Comparison of ENCODE assay signal across 8 cellular contexts in genomic region chr6:149925253-149925973, GRCh38. TPM values are rescaled to one million over a fixed set of nuclear protein-coding genes. Genes with fewer than 3 reads are reported as not detected.
A peak's percentile ranks its signal among the peaks of the same experiment; 100 is the strongest.
DNase-seq lines count a peak whose midpoint lies in the region; TF ChIP-seq lines count a peak whose summit lies in the region.

No MANE protein-coding gene starts in this region.

- no peaks in the 10 kb centered on the region for H3K36me3 ChIP-seq in ovary

- intact Hi-C loops in ovary (cut with DNase I): loop anchor here in 3 of 4 donors (2.0 to 10.0 kb wide), 4 partner anchors 61 to 381 kb away; partner anchors contain the start of genes LRP11 (in 1 of the 3) and PPIL4 (in 1 of the 3)

- H3K27me3 ChIP-seq in ovary: no peaks in the 10 kb centered on the region

- CTCF ChIA-PET in RWPE1 (lab: Yijun Ruan, JAX): interaction anchor here (1.4 kb wide), 1 partner anchor 85 kb away, joined by 6 read pairs; no protein-coding TSS in a partner anchor

- H3K27ac ChIP-seq in RWPE1 (peak overlapping the region; percentile 36), ovary (peak overlapping the region in 1 of 2 donors; percentile 2)

- TF ChIP-seq POLR2A in ovary (IDR thresholded peaks at IDR 0.05): no peak

- no peaks in the 10 kb centered on the region for H3K9me3 ChIP-seq in ovary

- H3K4me1 ChIP-seq in ovary (ENCODE audit: insufficient read depth): peaks cover 7% of the 10 kb centered on the region

- no peak for TF ChIP-seq EP300 in ovary (IDR thresholded peaks at IDR 0.05)

- H3K4me3 ChIP-seq in fibroblast of pulmonary artery (replicated peaks; ENCODE audit: low read depth, low read length): peak overlapping the region; percentile 54
- H3K4me3 ChIP-seq in ovary: peak overlapping the region; percentile 44

- WGBS in ovary, 3 donors: 9 to 15% (median 12%) methylated on average over 33 to 34 of the region's 34 CpGs

- peak; percentile 22 for DNase-seq in COLO668 (lab: John Stamatoyannopoulos, UW; ENCODE audit: unreplicated experiment)
- no peak for DNase-seq in RWPE1 (ENCODE audit: low spot score)
- peak; percentile 18 for DNase-seq in fibroblast of pulmonary artery (ENCODE audit: low read depth)
- DNase-seq in ovary: peak; percentile 34 to 62 (median 45)
- no peak for DNase-seq in mucosa of gallbladder (ENCODE audit: low spot score)
- no peak for DNase-seq in effector CD4-positive, alpha-beta T cell
- no peak for DNase-seq in medulla oblongata (ENCODE audit: extremely low spot score)
- no peak for DNase-seq in ecto neural progenitor cell (ENCODE audit: low spot score)

- POLR2A ChIA-PET in RWPE1 (lab: Yijun Ruan, JAX; ENCODE audit: low non-redundant PET): no interaction called here

- TF ChIP-seq CTCF in RWPE1 (conservative IDR thresholded peaks at IDR 0.05; ENCODE audit: low read depth): no peak
- no peak for TF ChIP-seq CTCF in fibroblast of pulmonary artery (IDR thresholded peaks at IDR 0.05; ENCODE audit: low read length, missing control alignments)
- no peak for TF ChIP-seq CTCF in ovary (IDR thresholded peaks at IDR 0.05)

RNA-seq across cellular contexts. Expression of gene RAET1G, which starts 2.5 kb away (rescaled TPM):
- total RNA-seq in ovary: 1 to 10 TPM in 1 of 7 donors, under 1 TPM in 5, not detected in 1; 0.42 to 1.1 (median 0.64) TPM
- polyA plus RNA-seq in ovary: 1 to 10 TPM in 1 of 2 donors, under 1 TPM in 1; 0.86 to 1.5 TPM
- 0.52 TPM for total RNA-seq in mucosa of gallbladder

RNA-seq across cellular contexts. Expression of gene ULBP2, which starts 16.4 kb away (rescaled TPM):
- total RNA-seq in ovary (under 1 TPM in 1 of 7 donors, not detected in 6; 0.23 TPM), mucosa of gallbladder (0.14 TPM)
- 1 to 10 TPM in 1 of 2 donors, under 1 TPM in 1; 0.08 to 3.6 TPM for polyA plus RNA-seq in ovary

RNA-seq across cellular contexts. Expression of gene RAET1E, which starts 27.5 kb away (rescaled TPM):
- total RNA-seq in ovary: under 1 TPM in 4 of 7 donors, not detected in 3; 0.18 to 0.69 (median 0.29) TPM
- under 1 TPM; 0.11 to 0.23 TPM for polyA plus RNA-seq in ovary
- 0.23 TPM for total RNA-seq in mucosa of gallbladder

RNA-seq across cellular contexts. Expression of gene ULBP1, which starts 38.3 kb away (rescaled TPM):
- 1 to 10 TPM in 1 of 7 donors, under 1 TPM in 3, not detected in 3; 0.08 to 1.2 (median 0.09) TPM for total RNA-seq in ovary
- polyA plus RNA-seq in ovary: 1 to 10 TPM in 1 of 2 donors, under 1 TPM in 1; 0.02 to 7.7 TPM
- total RNA-seq in mucosa of gallbladder: 0.09 TPM

Comparison
In these comparisons a context has a peak if more than half of its experiments do, and no peak if none do; other contexts are left out.
1. DNase-seq: peak in COLO668 (single experiment), fibroblast of pulmonary artery (single experiment) and ovary (5 of 5); none in RWPE1 (single experiment), mucosa of gallbladder (single experiment), effector CD4-positive, alpha-beta T cell (single experiment), medulla oblongata (single experiment) and ecto neural progenitor cell (single experiment).